In genomic region chr21:45301521-45302081, GRCh38 we compare ENCODE assay signal across 12 cellular contexts. TPM values are rescaled to one million over a fixed set of nuclear protein-coding genes. Genes with fewer than 3 reads are reported as not detected.
DNase-seq lines count a peak whose midpoint lies in the region; ATAC-seq and TF ChIP-seq lines count a peak whose summit lies in the region.
"Had no signal": no experiment of that assay in that cellular context is flagged by ENCODE, and none has a peak within 500 bp of the region (broad histone marks: within the 10 kb centered on the region; RNA-seq: fewer than 3 reads in every experiment).

No MANE protein-coding gene starts in this region.

- no peak for DNase-seq in activated naive CD4-positive, alpha-beta T cell treated with anti-CD3 and anti-CD28 coated beads, Interleukin-2, amount 10 ng/mL, durations not matched to agents 7 days and 5 days
- DNase-seq in activated naive CD4-positive, alpha-beta T cell treated with anti-CD3 and anti-CD28 coated beads for 36 hours = no peak
- DNase-seq in thyroid gland (no peak), foreskin fibroblast (no peak), sciatic nerve (ENCODE audit: low spot score) (no peak), foreskin melanocyte (no peak)
- DNase-seq: ACHN, Kasumi-1, NCI-H2227 treated with DMSO at 0.1 percent for 48 hours had no signal

- CTCF ChIA-PET in activated naive CD4-positive, alpha-beta T cell treated with anti-CD3 and anti-CD28 coated beads, Interleukin-2, amount 10 ng/mL, durations not matched to agents 7 days and 5 days (lab: Charles Lee) = interaction anchor here (0.7 kb wide), 1 partner anchor 9 kb away, joined by 4 read pairs; no protein-coding TSS in a partner anchor
- CTCF ChIA-PET in activated naive CD4-positive, alpha-beta T cell treated with anti-CD3 and anti-CD28 coated beads for 36 hours (lab: Charles Lee) = interaction anchor here (1.7 kb wide), 1 partner anchor 9 kb away, joined by 9 read pairs; no protein-coding TSS in a partner anchor

- peaks cover 10% of the 10 kb centered on the region for H3K27me3 Mint-ChIP-seq in activated naive CD4-positive, alpha-beta T cell treated with anti-CD3 and anti-CD28 coated beads, Interleukin-2, amount 10 ng/mL, durations not matched to agents 7 days and 5 days
- H3K27me3 Mint-ChIP-seq in activated naive CD4-positive, alpha-beta T cell treated with anti-CD3 and anti-CD28 coated beads for 36 hours (ENCODE audit: low read depth) = no peaks in the 10 kb centered on the region

- no peak for TF ChIP-seq CTCF in thyroid gland (IDR thresholded peaks at IDR 0.05)
- TF ChIP-seq CTCF in foreskin fibroblast (IDR thresholded peaks at IDR 0.05; ENCODE audit: low read depth, low read length) = no peak

- TF ChIP-seq POLR2A in thyroid gland (IDR thresholded peaks at IDR 0.05) = no peak

- H3K27me3 ChIP-seq in muscle layer of duodenum (ENCODE audit: low read depth, low read length) (no peaks in the 10 kb centered on the region), thyroid gland (no peaks in the 10 kb centered on the region)

- H3K4me1 Mint-ChIP-seq in activated naive CD4-positive, alpha-beta T cell treated with anti-CD3 and anti-CD28 coated beads, Interleukin-2, amount 10 ng/mL, durations not matched to agents 7 days and 5 days = peaks cover 12% of the 10 kb centered on the region
- peaks cover 4% of the 10 kb centered on the region for H3K4me1 Mint-ChIP-seq in activated naive CD4-positive, alpha-beta T cell treated with anti-CD3 and anti-CD28 coated beads for 36 hours (ENCODE audit: low read depth)
- H3K4me1 Mint-ChIP-seq: stimulated activated memory B cell treated with anti-CD40 and anti-IgM and Interleukin-4, amounts not matched to agents 10 μg/mL and 1 μg/mL and 100 μg/mL, for 72 hours had no signal

- H3K9me3 ChIP-seq in muscle layer of duodenum (ENCODE audit: control insufficient read depth in 1 of 2, low read length in 2 of 2) (no peaks in the 10 kb centered on the region), thyroid gland (no peaks in the 10 kb centered on the region)

- H3K4me1 ChIP-seq in muscle layer of duodenum (ENCODE audit: control insufficient read depth in 1 of 2, insufficient read depth in 2 of 2, low read length in 2 of 2) (peaks cover 0 to 5% of the 10 kb centered on the region in 2 donors), thyroid gland (peaks cover 2 to 31% of the 10 kb centered on the region in 2 donors)

- H3K27ac ChIP-seq in cingulate gyrus (ENCODE audit: low read depth, low read length) = peak overlapping the region; percentile 47
- peak overlapping the region; percentile 84 for H3K27ac ChIP-seq in muscle layer of duodenum (ENCODE audit: low read length)
- peak overlapping the region; percentile 53 to 83 (median 65) for H3K27ac ChIP-seq in thyroid gland

- no peaks in the 10 kb centered on the region for H3K36me3 ChIP-seq in muscle layer of duodenum (ENCODE audit: control insufficient read depth in 1 of 2, insufficient read depth in 2 of 2, low read length in 2 of 2)
- H3K36me3 ChIP-seq in thyroid gland = no peaks in the 10 kb centered on the region

- WGBS in thyroid gland, 2 donors = 84 to 89% methylated on average over 9 to 11 of the region's 20 CpGs

- no peaks in the 10 kb centered on the region for H3K9me3 Mint-ChIP-seq in activated naive CD4-positive, alpha-beta T cell treated with anti-CD3 and anti-CD28 coated beads, Interleukin-2, amount 10 ng/mL, durations not matched to agents 7 days and 5 days
- H3K9me3 Mint-ChIP-seq in activated naive CD4-positive, alpha-beta T cell treated with anti-CD3 and anti-CD28 coated beads for 36 hours = no peaks in the 10 kb centered on the region
- H3K9me3 Mint-ChIP-seq: stimulated activated memory B cell treated with anti-CD40 and anti-IgM and Interleukin-4, amounts not matched to agents 10 μg/mL and 1 μg/mL and 100 μg/mL, for 72 hours had no signal

- no peaks in the 10 kb centered on the region for H3K36me3 Mint-ChIP-seq in activated naive CD4-positive, alpha-beta T cell treated with anti-CD3 and anti-CD28 coated beads, Interleukin-2, amount 10 ng/mL, durations not matched to agents 7 days and 5 days
- H3K36me3 Mint-ChIP-seq in activated naive CD4-positive, alpha-beta T cell treated with anti-CD3 and anti-CD28 coated beads for 36 hours (ENCODE audit: low read depth) = no peaks in the 10 kb centered on the region
- H3K36me3 Mint-ChIP-seq: stimulated activated memory B cell treated with anti-CD40 and anti-IgM and Interleukin-4, amounts not matched to agents 10 μg/mL and 1 μg/mL and 100 μg/mL, for 72 hours had no signal

- peak overlapping the region; percentile 83 for H3K27ac Mint-ChIP-seq in activated naive CD4-positive, alpha-beta T cell treated with anti-CD3 and anti-CD28 coated beads, Interleukin-2, amount 10 ng/mL, durations not matched to agents 7 days and 5 days
- no peak overlapping the region for H3K27ac Mint-ChIP-seq in activated naive CD4-positive, alpha-beta T cell treated with anti-CD3 and anti-CD28 coated beads for 36 hours
- H3K27ac Mint-ChIP-seq: stimulated activated memory B cell treated with anti-CD40 and anti-IgM and Interleukin-4, amounts not matched to agents 10 μg/mL and 1 μg/mL and 100 μg/mL, for 72 hours had no signal

- no peak for ATAC-seq in sciatic nerve
- ATAC-seq: stimulated activated memory B cell treated with anti-CD40 and anti-IgM and Interleukin-4, amounts not matched to agents 10 μg/mL and 1 μg/mL and 100 μg/mL, for 72 hours had no signal

- intact Hi-C loops in activated naive CD4-positive, alpha-beta T cell treated with anti-CD3 and anti-CD28 coated beads for 36 hours (cut with micrococcal nuclease) = no loop called here
- intact Hi-C loops in thyroid gland (cut with DNase I) = no loop called here
- intact Hi-C loops in sciatic nerve (cut with DNase I) = no loop called here

- no peak overlapping the region for H3K4me3 Mint-ChIP-seq in activated naive CD4-positive, alpha-beta T cell treated with anti-CD3 and anti-CD28 coated beads, Interleukin-2, amount 10 ng/mL, durations not matched to agents 7 days and 5 days
- no peak overlapping the region for H3K4me3 Mint-ChIP-seq in activated naive CD4-positive, alpha-beta T cell treated with anti-CD3 and anti-CD28 coated beads for 36 hours
- H3K4me3 Mint-ChIP-seq: stimulated activated memory B cell treated with anti-CD40 and anti-IgM and Interleukin-4, amounts not matched to agents 10 μg/mL and 1 μg/mL and 100 μg/mL, for 72 hours had no signal

- H3K4me3 ChIP-seq in muscle layer of duodenum (ENCODE audit: low read depth in 1 of 2, low read length in 2 of 2) (no peak overlapping the region), thyroid gland (replicated peaks in 1 of 3) (no peak overlapping the region), foreskin fibroblast (ENCODE audit: low read depth in 1 of 2, low read length in 2 of 2) (no peak overlapping the region)

RNA-seq across cellular contexts. Expression of gene POFUT2, which starts 13.9 kb away (rescaled TPM):
- 10 to 100 TPM; 14.4 to 15.9 TPM for total RNA-seq in activated naive CD4-positive, alpha-beta T cell treated with anti-CD3 and anti-CD28 coated beads for 36 hours
- total RNA-seq in thyroid gland (10 to 100 TPM; 20.2 to 52.2 (median 40.5) TPM), sciatic nerve (44.2 TPM)
